In genomic region chr1:106836708-106837107, GRCh38 we compare ENCODE assay signal across 18 cellular contexts.
DNase-seq lines count a peak whose midpoint lies in the region; ATAC-seq and FAIRE-seq lines count a peak whose summit lies in the region.
"Had no signal": no experiment of that assay in that cellular context is flagged by ENCODE, and none has a peak within 500 bp of the region (broad histone marks: within the 10 kb centered on the region; RNA-seq: fewer than 3 reads in every experiment).

No MANE protein-coding gene starts in this region.

- no peak overlapping the region for H3K4me3 ChIP-seq in mesenchymal stem cell (ENCODE audit: insufficient read depth in 1 of 2, low read depth in 1 of 2, low read length in 2 of 2)
- H3K4me3 ChIP-seq: breast epithelium, MG63, SJCRH30, upper lobe of right lung had no signal

- no peak for DNase-seq in GM18507 (ENCODE audit: extremely low spot score, insufficient read length, low read depth)
- DNase-seq in mesenchymal stem cell: no peak
- DNase-seq in stimulated activated CD4-positive, alpha-beta T cell treated with anti-CD3 and anti-CD28 coated beads, Interleukin-12 subunit alpha, Interleukin-12 subunit beta, amount 100 ng/mL, for 4 hours: no peak
- DNase-seq in AG08395 (ENCODE audit: low spot score): no peak
- no peak for DNase-seq in left lobe of liver (ENCODE audit: low spot score)
- DNase-seq: ACHN; activated CD8-positive, alpha-beta T cell treated with anti-CD3 and anti-CD28 coated beads, Interleukin-2, amount 10 ng/mL, durations not matched to agents 7 days and 5 days; activated naive CD4-positive, alpha-beta T cell treated with anti-CD3 and anti-CD28 coated beads for 36 hours; Calu3; kidney glomerular epithelial cell; MG63; NCI-H2171 treated with DMSO at 0.1 percent for 48 hours; SJCRH30; upper lobe of right lung had no signal

- ATAC-seq in GM19467 (IDR thresholded peaks at IDR 0.05; ENCODE audit: unreplicated experiment): peak; percentile 95
- peak; percentile 65 for ATAC-seq in HG02798 (IDR thresholded peaks at IDR 0.05; ENCODE audit: poor library complexity, unreplicated experiment)
- peak; percentile 97 for ATAC-seq in HG03378 (IDR thresholded peaks at IDR 0.05; ENCODE audit: unreplicated experiment)
- ATAC-seq in left lobe of liver: no peak
- ATAC-seq: activated CD8-positive, alpha-beta T cell treated with anti-CD3 and anti-CD28 coated beads, Interleukin-2, amount 10 ng/mL, durations not matched to agents 7 days and 5 days; upper lobe of right lung had no signal

- H2AK5ac ChIP-seq in mesenchymal stem cell (ENCODE audit: low read length, severe bottlenecking): no peak overlapping the region

- H2BK15ac ChIP-seq in mesenchymal stem cell (ENCODE audit: low read depth, poor library complexity, severe bottlenecking): no peak overlapping the region

- H3K9me3 ChIP-seq in mesenchymal stem cell (ENCODE audit: control insufficient read depth, low read length): no peaks in the 10 kb centered on the region
- H3K9me3 ChIP-seq: breast epithelium, MG63, SJCRH30, upper lobe of right lung had no signal

- H3K27ac ChIP-seq in mesenchymal stem cell (ENCODE audit: low read length, poor library complexity, severe bottlenecking): no peak overlapping the region
- H3K27ac ChIP-seq: breast epithelium, SJCRH30, upper lobe of right lung had no signal

- H3K18ac ChIP-seq in mesenchymal stem cell (ENCODE audit: low read depth in 1 of 2, low read length in 2 of 2): no peak overlapping the region

- H2BK120ac ChIP-seq in mesenchymal stem cell (ENCODE audit: low read depth, low read length): no peak overlapping the region

- no peaks in the 10 kb centered on the region for H3K79me1 ChIP-seq in mesenchymal stem cell (replicated peaks; ENCODE audit: low read length, poor library complexity, severe bottlenecking)

- no peaks in the 10 kb centered on the region for H3K4me1 ChIP-seq in mesenchymal stem cell (ENCODE audit: control insufficient read depth, insufficient read depth, low read depth, low read length)
- H3K4me1 ChIP-seq: breast epithelium, SJCRH30, upper lobe of right lung had no signal

- no peak overlapping the region for H4K8ac ChIP-seq in mesenchymal stem cell (ENCODE audit: low read length)

- H3K4ac ChIP-seq in mesenchymal stem cell (ENCODE audit: low read depth in 1 of 2, low read length in 2 of 2): no peak overlapping the region

- peak; percentile 15 for FAIRE-seq in GM18507 (lab: Jason Lieb, UNC)

- no peak overlapping the region for H2BK12ac ChIP-seq in mesenchymal stem cell (ENCODE audit: low read length in 2 of 2)

- H4K91ac ChIP-seq in mesenchymal stem cell (ENCODE audit: low read length): no peak overlapping the region

- no peak overlapping the region for H3K23ac ChIP-seq in mesenchymal stem cell (ENCODE audit: low read length in 2 of 2)

- no peak overlapping the region for H3K4me2 ChIP-seq in mesenchymal stem cell (ENCODE audit: low read length, poor library complexity, severe bottlenecking)

- no CpG with 5 or more reads among the region's 2 CpGs for WGBS in mesenchymal stem cell

- no peak overlapping the region for H2AFZ ChIP-seq in mesenchymal stem cell (ENCODE audit: low read depth, low read length)

- H3K27me3 ChIP-seq in mesenchymal stem cell (ENCODE audit: control insufficient read depth in 1 of 2, insufficient read depth in 1 of 2, low read length in 2 of 2): no peaks in the 10 kb centered on the region
- H3K27me3 ChIP-seq: breast epithelium, MG63, SJCRH30, upper lobe of right lung had no signal

- H2BK5ac ChIP-seq in mesenchymal stem cell (ENCODE audit: low read depth, low read length, poor library complexity, severe bottlenecking): no peak overlapping the region

- no peak overlapping the region for H3K14ac ChIP-seq in mesenchymal stem cell (ENCODE audit: low read length in 2 of 2)

- no peaks in the 10 kb centered on the region for H3K36me3 ChIP-seq in mesenchymal stem cell (ENCODE audit: control insufficient read depth in 1 of 2, insufficient read depth in 2 of 2, low read depth in 1 of 2, low read length in 2 of 2)
- H3K36me3 ChIP-seq: breast epithelium, MG63, SJCRH30, upper lobe of right lung had no signal

- no peak overlapping the region for H3K9ac ChIP-seq in mesenchymal stem cell (ENCODE audit: low read length)
